11 cellular contexts compared by ENCODE assay signal in the genomic region with DNA sequence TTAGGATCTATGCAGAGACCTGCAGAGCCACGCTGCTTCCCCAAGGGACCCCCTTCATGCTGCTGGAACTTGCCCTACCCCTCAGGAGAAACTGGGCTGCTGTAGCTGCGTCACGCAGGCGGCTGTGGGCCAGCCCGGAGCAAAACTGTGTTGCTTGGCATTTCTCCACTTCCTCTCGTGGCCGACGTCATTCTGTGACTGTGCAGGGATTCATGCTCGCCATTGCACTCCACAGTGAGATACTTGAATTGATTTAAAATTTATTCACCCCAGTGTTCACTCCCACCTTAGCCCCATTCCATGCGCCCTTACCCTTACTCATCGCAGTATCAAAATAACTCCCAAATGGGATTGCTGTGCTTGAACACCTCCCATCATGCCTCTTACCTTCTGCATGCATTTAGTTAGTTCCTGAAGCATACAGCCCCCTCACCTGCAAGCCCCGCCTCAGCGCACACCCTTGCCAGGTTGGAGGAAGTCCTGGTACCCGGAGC. TPM values are rescaled to one million over a fixed set of nuclear protein-coding genes. Genes with fewer than 3 reads are reported as not detected.
DNase-seq lines count a peak whose midpoint lies in the region; ATAC-seq and TF ChIP-seq lines count a peak whose summit lies in the region.
"Had no signal": no experiment of that assay in that cellular context is flagged by ENCODE, and none has a peak within 500 bp of the region (broad histone marks: within the 10 kb centered on the region; RNA-seq: fewer than 3 reads in every experiment).

No MANE protein-coding gene starts in this region.

- H3K4me3 ChIP-seq in fibroblast of lung (replicated peaks in 1 of 4; ENCODE audit: control extremely low read depth in 1 of 4, insufficient read depth in 1 of 4, low read depth in 3 of 4, low read length in 4 of 4), result no peak overlapping the region

- in situ Hi-C loops in GM13977 (cut with MboI; ENCODE audit: low pct_unique_long_range_greater_than_20kb, low sequenced_read_pairs, unreplicated experiment), result loop anchor here (10.0 kb wide), 2 partner anchors 103 to 253 kb away; a partner anchor contains a TSS

- no peak for TF ChIP-seq CTCF in fibroblast of lung (conservative IDR thresholded peaks at IDR 0.05 in 1 of 2, IDR thresholded peaks at IDR 0.05 in 1 of 2; ENCODE audit: low read depth in 1 of 2, low read length in 2 of 2)
- TF ChIP-seq CTCF in GM13977 (IDR thresholded peaks at IDR 0.05; ENCODE audit: extremely low read depth, insufficient read depth, missing control alignments), result no peak

- no peaks in the 10 kb centered on the region for H3K27me3 ChIP-seq in fibroblast of lung (ENCODE audit: control insufficient read depth, insufficient read depth, low read length)

- H3K27ac ChIP-seq in fibroblast of lung (ENCODE audit: insufficient read depth, low read length), result peak overlapping the region; percentile 89

- 0 out of 2 replicates have a peak, but pooled peaks have one; percentile 3 for TF ChIP-seq POLR2A in Raji (IDR thresholded peaks at IDR 0.05; ENCODE audit: insufficient read depth, low read depth, low read length)

- H3K36me3 ChIP-seq in fibroblast of lung (ENCODE audit: control insufficient read depth, insufficient read depth, low read length), result peaks cover 8% of the 10 kb centered on the region

- H2AFZ ChIP-seq in fibroblast of lung (ENCODE audit: low read length), result no peak overlapping the region

- peak overlapping the region; percentile 7 for H3K4me2 ChIP-seq in fibroblast of lung (ENCODE audit: extremely low read depth, insufficient read depth, low read length)

- DNase-seq in A172 (ENCODE audit: low spot score) (peak; percentile 46), fibroblast of lung (ENCODE audit: low read depth in 2 of 2) (peak; percentile 84 to 88), occipital lobe (lab: John Stamatoyannopoulos, UW) (peak; percentile 5), NCI-H1105 treated with DMSO at 0.1 percent for 48 hours (lab: John Stamatoyannopoulos, UW) (no peak), NCI-H2171 treated with DMSO at 0.1 percent for 48 hours (lab: John Stamatoyannopoulos, UW) (no peak), GM13977 (ENCODE audit: low spot score) (no peak)
- DNase-seq: activated CD8-positive, alpha-beta memory T cell treated with anti-CD3 and anti-CD28 coated beads, Interleukin-2, amount 50 U/mL, for 4 hours; RPMI8226; stimulated activated CD4-positive, alpha-beta T cell treated with anti-CD3 and anti-CD28 coated beads, Interleukin-2, amount 100 ng/mL, for 48 hours had no signal

- H3K9me3 ChIP-seq in fibroblast of lung (ENCODE audit: control insufficient read depth, insufficient read depth, low read depth, low read length), result no peaks in the 10 kb centered on the region

- H3K9ac ChIP-seq in fibroblast of lung (ENCODE audit: insufficient read depth, low read length), result peak overlapping the region; percentile 9

- peaks cover 18% of the 10 kb centered on the region for H3K4me1 ChIP-seq in fibroblast of lung (ENCODE audit: control insufficient read depth, extremely low read depth, insufficient read depth, low read length)

- peaks cover 9% of the 10 kb centered on the region for H3K79me2 ChIP-seq in fibroblast of lung (ENCODE audit: control insufficient read depth, insufficient read depth, low read length)

- no peaks in the 10 kb centered on the region for H4K20me1 ChIP-seq in fibroblast of lung (ENCODE audit: control insufficient read depth, extremely low read depth, insufficient read depth, low read length)

- ATAC-seq in HG03196 (IDR thresholded peaks at IDR 0.05; ENCODE audit: unreplicated experiment), result no peak

RNA-seq across cellular contexts. Expression of a gene that starts 45.7 kb away (rescaled TPM):
- 14.2 and 15.4 TPM in 2 replicates for total RNA-seq in A172 (2014; rRNA removed; shearing (Covaris generic))
- 9.2 and 14.9 TPM in 2 replicates for total RNA-seq in fibroblast of lung
- polyA plus RNA-seq in fibroblast of lung, result 10.8 and 11.0 TPM in 2 replicates
- 12.3 and 13.5 TPM in 2 replicates for polyA plus RNA-seq in fibroblast of lung (2012)
- 12.5 and 14.9 TPM in 2 replicates for polyA minus RNA-seq in fibroblast of lung (ENCODE audit: low replicate concordance)
- total RNA-seq in occipital lobe, result 20.6 TPM

Comparison
In these comparisons a context has a peak if more than half of its experiments do, and no peak if none do; other contexts are left out.
1. DNase-seq: peak in A172 (single experiment), fibroblast of lung (2 of 2) and occipital lobe (single experiment); none in NCI-H1105 treated with DMSO at 0.1 percent for 48 hours (single experiment), NCI-H2171 treated with DMSO at 0.1 percent for 48 hours (single experiment) and GM13977 (single experiment).